8 cellular contexts compared by ENCODE assay signal in the genomic region with DNA sequence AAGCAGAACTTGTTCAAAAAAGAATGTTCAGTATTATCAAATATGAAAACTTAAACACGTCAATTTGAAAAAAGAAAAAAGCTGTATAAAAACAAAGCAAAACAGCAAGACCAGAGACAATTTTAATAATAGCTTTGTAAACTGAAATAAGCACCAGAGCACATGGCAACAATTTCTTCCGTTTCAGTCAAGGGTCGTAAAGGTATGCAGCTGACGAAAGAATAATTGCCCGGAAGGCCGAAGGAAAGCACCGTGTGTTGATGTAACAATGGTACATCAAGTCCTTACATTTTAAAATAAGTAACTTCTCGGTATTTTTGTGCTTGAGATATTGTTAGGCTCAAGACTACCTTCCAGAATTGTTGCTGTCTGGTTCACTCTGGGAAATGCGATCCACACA. TPM values are rescaled to one million over a fixed set of nuclear protein-coding genes. Genes with fewer than 3 reads are reported as not detected.
DNase-seq lines count a peak whose midpoint lies in the region; ATAC-seq and TF ChIP-seq lines count a peak whose summit lies in the region.

No MANE protein-coding gene starts in this region.

- H3K27me3 Mint-ChIP-seq in naive B cell: no peaks in the 10 kb centered on the region

- no peaks in the 10 kb centered on the region for H3K36me3 Mint-ChIP-seq in naive B cell

- H3K4me3 ChIP-seq in NT2/D1 (ENCODE audit: insufficient read length, low read depth) (peak overlapping the region; percentile 74), coronary artery (peak overlapping the region; percentile 89)

- H3K4me1 ChIP-seq in NT2/D1 (ENCODE audit: insufficient read depth, insufficient read length): no peaks in the 10 kb centered on the region

- H3K27me3 ChIP-seq in NT2/D1 (ENCODE audit: insufficient read depth, insufficient read length): no peaks in the 10 kb centered on the region

- peak overlapping the region; percentile 87 for H3K9ac ChIP-seq in NT2/D1 (ENCODE audit: insufficient read length, low read depth)

- no peak for ATAC-seq in naive B cell (ENCODE audit: low read depth in 2 of 2)

- H3K4me3 Mint-ChIP-seq in naive B cell: peak overlapping the region; percentile 85 to 99 (median 98)

- H3K9me3 ChIP-seq in NT2/D1 (ENCODE audit: insufficient read depth, low read length): no peaks in the 10 kb centered on the region

- no peak for TF ChIP-seq CTCF in coronary artery (IDR thresholded peaks at IDR 0.05)

- peak overlapping the region in 4 of 6 donors; percentile 10 to 95 (median 66) for H3K27ac Mint-ChIP-seq in naive B cell

- no peaks in the 10 kb centered on the region for H3K9me3 Mint-ChIP-seq in naive B cell

- H3K36me3 ChIP-seq in NT2/D1 (ENCODE audit: insufficient read depth, insufficient read length, low read length): peaks cover 14% of the 10 kb centered on the region

- DNase-seq in NCI-H345 treated with DMSO at 0.1 percent for 48 hours (lab: John Stamatoyannopoulos, UW; ENCODE audit: unreplicated experiment) (peak; percentile 2), NCI-H345 (lab: John Stamatoyannopoulos, UW) (no peak), NT2/D1 (ENCODE audit: low read depth, low spot score) (no peak), coronary artery (ENCODE audit: low spot score) (no peak), naive B cell (peak; percentile 7), cerebellum (ENCODE audit: low spot score) (no peak), NCI-H2029 treated with DMSO at 0.1 percent for 48 hours (lab: John Stamatoyannopoulos, UW) (no peak), inferior parietal cortex (ENCODE audit: extremely low spot score) (no peak)

- no peak overlapping the region for H3K27ac ChIP-seq in coronary artery

- H3K4me1 Mint-ChIP-seq in naive B cell: peaks cover 36 to 71% (median 51%) of the 10 kb centered on the region in 3 donors

RNA-seq across cellular contexts. Expression of a gene that starts 1.7 kb away (rescaled TPM):
- polyA plus RNA-seq in naive B cell (ENCODE audit: low read depth in 6 of 6): 10 to 100 TPM in 3 of 6 donors, 1 to 10 TPM in 3; 3.6 to 19.7 (median 10.5) TPM
- total RNA-seq in cerebellum: 50.6 TPM

RNA-seq across cellular contexts. Expression of a gene that starts 2.0 kb away (rescaled TPM):
- polyA plus RNA-seq in naive B cell (ENCODE audit: low read depth in 6 of 6): 1 to 10 TPM; 3.3 to 7.6 (median 6.5) TPM
- total RNA-seq in cerebellum: 42.1 TPM

RNA-seq across cellular contexts. Expression of a gene that starts 45.6 kb away (rescaled TPM):
- polyA plus RNA-seq in naive B cell (ENCODE audit: low read depth in 6 of 6): not detected
- 0.36 TPM for total RNA-seq in cerebellum

Comparison
In these comparisons a context has a peak if more than half of its experiments do, and no peak if none do; other contexts are left out.
1. DNase-seq: peak in NCI-H345 treated with DMSO at 0.1 percent for 48 hours (single experiment) and naive B cell (single experiment); none in NCI-H345 (single experiment), NT2/D1 (single experiment), coronary artery (single experiment), cerebellum (single experiment), NCI-H2029 treated with DMSO at 0.1 percent for 48 hours (single experiment) and inferior parietal cortex (single experiment).